30 cellular contexts compared by ENCODE assay signal in the genomic region with DNA sequence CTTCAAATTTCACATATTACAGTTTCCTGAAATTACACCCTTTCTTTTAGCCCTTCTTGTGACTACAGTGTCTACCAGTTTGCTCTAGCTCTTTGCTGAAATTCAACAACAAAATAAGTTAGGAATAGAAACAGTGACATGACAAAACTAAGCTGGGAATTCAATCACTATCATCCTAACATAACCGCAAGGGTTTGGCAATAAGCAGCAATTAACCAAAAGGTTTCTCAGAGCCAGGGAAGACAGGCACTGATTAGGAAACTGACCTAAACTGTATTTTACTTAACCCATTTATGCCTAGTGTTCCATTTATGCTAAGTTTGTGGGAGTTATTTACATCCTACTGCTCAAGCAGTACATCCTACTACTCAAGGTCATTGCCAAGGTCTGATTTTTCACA.
"Had no signal": no experiment of that assay in that cellular context is flagged by ENCODE, and none has a peak within 500 bp of the region (broad histone marks: within the 10 kb centered on the region; RNA-seq: fewer than 3 reads in every experiment).

No MANE protein-coding gene starts in this region.

- ATAC-seq: esophagus mucosa; heart right ventricle; left ventricle myocardium superior; lower lobe of right lung; naive thymus-derived CD8-positive, alpha-beta T cell; psoas muscle; right cardiac atrium; stimulated activated memory B cell treated with anti-CD40 and anti-IgM and Interleukin-4, amounts not matched to agents 10 μg/mL and 1 μg/mL and 100 μg/mL, for 72 hours; stimulated activated naive CD8-positive, alpha-beta T cell treated with anti-CD3 and anti-CD28 coated beads, Interleukin-15, Interleukin-2, amounts not matched to agents 100 U/mL and 50 U/mL, for 24 hours had no signal

- H3K27ac ChIP-seq: dorsolateral prefrontal cortex, epithelial cell of prostate, heart right ventricle, lower lobe of right lung, ovary, psoas muscle, sigmoid colon, skin epidermis, spleen, testis, tibial artery had no signal

- DNase-seq: cerebellar nuclear complex; dorsolateral prefrontal cortex; effector CD8-positive, alpha-beta T cell; endodermal cell; foreskin melanocyte; glutamatergic neuron; heart right ventricle; hippocampal formation; islet precursor cell; left ventricle myocardium superior; lower lobe of right lung; naive thymus-derived CD8-positive, alpha-beta T cell; nephron progenitor cell; nucleus accumbens; ovary; posterior cingulate gyrus; psoas muscle; right cardiac atrium; sigmoid colon; spleen; stimulated activated CD4-positive, alpha-beta T cell treated with anti-CD3 and anti-CD28 coated beads, Interleukin-4, amount 100 ng/mL, for 4 hours; stimulated activated naive CD8-positive, alpha-beta T cell treated with anti-CD3 and anti-CD28 coated beads, Interleukin-15, Interleukin-2, amounts not matched to agents 100 U/mL and 50 U/mL, for 24 hours; substantia nigra; testis; tibial artery had no signal

- H3K27me3 Mint-ChIP-seq: naive thymus-derived CD8-positive, alpha-beta T cell; stimulated activated memory B cell treated with anti-CD40 and anti-IgM and Interleukin-4, amounts not matched to agents 10 μg/mL and 1 μg/mL and 100 μg/mL, for 72 hours; type B pancreatic cell had no signal

- H3K9me3 Mint-ChIP-seq: endodermal cell; naive thymus-derived CD8-positive, alpha-beta T cell; nephron progenitor cell; stimulated activated memory B cell treated with anti-CD40 and anti-IgM and Interleukin-4, amounts not matched to agents 10 μg/mL and 1 μg/mL and 100 μg/mL, for 72 hours; type B pancreatic cell had no signal

- H3K27me3 ChIP-seq: dorsolateral prefrontal cortex, heart right ventricle, ovary, sigmoid colon, spleen, testis, tibial artery had no signal

- H3K4me1 ChIP-seq: spleen had no signal

- H3K9me3 ChIP-seq: heart right ventricle, lower lobe of right lung, ovary, psoas muscle, sigmoid colon, spleen, testis, tibial artery had no signal

- H3K36me3 ChIP-seq: ovary had no signal

- H3K27ac Mint-ChIP-seq: endodermal cell; naive thymus-derived CD8-positive, alpha-beta T cell; nephron progenitor cell; stimulated activated memory B cell treated with anti-CD40 and anti-IgM and Interleukin-4, amounts not matched to agents 10 μg/mL and 1 μg/mL and 100 μg/mL, for 72 hours; type B pancreatic cell had no signal

- H3K4me3 Mint-ChIP-seq: endodermal cell; naive thymus-derived CD8-positive, alpha-beta T cell; nephron progenitor cell; stimulated activated memory B cell treated with anti-CD40 and anti-IgM and Interleukin-4, amounts not matched to agents 10 μg/mL and 1 μg/mL and 100 μg/mL, for 72 hours; type B pancreatic cell had no signal

- H3K4me3 ChIP-seq: dorsolateral prefrontal cortex, heart right ventricle, lower lobe of right lung, ovary, psoas muscle, sigmoid colon, skin epidermis, spleen, testis, tibial artery had no signal
